ENCODE assay signal across 20 cellular contexts in genomic region chr14:65065719-65066118, GRCh38. TPM values are rescaled to one million over a fixed set of nuclear protein-coding genes. Genes with fewer than 3 reads are reported as not detected.
A peak's percentile ranks its signal among the peaks of the same experiment; 100 is the strongest.
DNase-seq lines count a peak whose midpoint lies in the region; FAIRE-seq and TF ChIP-seq lines count a peak whose summit lies in the region.
"Had no signal": no experiment of that assay in that cellular context is flagged by ENCODE, and none has a peak within 500 bp of the region (broad histone marks: within the 10 kb centered on the region; RNA-seq: fewer than 3 reads in every experiment).

No MANE protein-coding gene starts in this region.

- no peaks in the 10 kb centered on the region for H3K9me2 ChIP-seq in MM.1S (replicated peaks; ENCODE audit: insufficient read depth, low read length)

- H3K79me1 ChIP-seq in trophoblast cell (ENCODE audit: low read length): no peaks in the 10 kb centered on the region

- H3K4me2 ChIP-seq in trophoblast cell (ENCODE audit: low read length) (no peak overlapping the region), MM.1S (ENCODE audit: low read depth, low read length) (no peak overlapping the region)
- H3K4me2 ChIP-seq: GM23338 had no signal

- H3K4ac ChIP-seq in trophoblast cell (ENCODE audit: low read depth, low read length): no peak overlapping the region

- H3K23ac ChIP-seq in trophoblast cell (ENCODE audit: low read length): no peak overlapping the region

- H4K12ac ChIP-seq in trophoblast cell (ENCODE audit: low read depth, low read length): no peak overlapping the region

- H4K91ac ChIP-seq in trophoblast cell (ENCODE audit: low read depth, low read length): no peak overlapping the region

- no CpG with 5 or more reads among the region's 7 CpGs for WGBS in trophoblast cell (ENCODE audit: extremely low coverage, insufficient coverage, insufficient read length)
- WGBS in endodermal cell (ENCODE audit: insufficient coverage in 1 of 2, insufficient read length in 1 of 2), 2 experiments: 94 to 96% methylated on average over 4 to 7 of the region's 7 CpGs

- peaks cover 3% of the 10 kb centered on the region for H3F3A ChIP-seq in MM.1S (ENCODE audit: insufficient read depth, low read length)

- H3K27me3 Mint-ChIP-seq in endodermal cell (ENCODE audit: insufficient read depth): no peaks in the 10 kb centered on the region
- H3K27me3 Mint-ChIP-seq: CD4-positive, alpha-beta T cell had no signal

- no peaks in the 10 kb centered on the region for H3K4me1 Mint-ChIP-seq in endodermal cell
- H3K4me1 Mint-ChIP-seq: GM23338 had no signal

- H4K20me1 ChIP-seq in MM.1S (ENCODE audit: insufficient read depth, low read length): no peaks in the 10 kb centered on the region

- H3K9me3 ChIP-seq in trophoblast cell (ENCODE audit: insufficient read depth, low read depth, low read length) (peaks cover 6% of the 10 kb centered on the region), vagina (no peaks in the 10 kb centered on the region), MM.1S (replicated peaks; ENCODE audit: insufficient read depth, low read length) (no peaks in the 10 kb centered on the region), endodermal cell (ENCODE audit: control insufficient read depth, low read length) (peaks cover 4% of the 10 kb centered on the region)
- H3K9me3 ChIP-seq: Caco-2, MG63 had no signal

- DNase-seq in SIG-M5 treated with dmso at 0.1 percent for 504 hours (lab: John Stamatoyannopoulos, UW; ENCODE audit: unreplicated experiment): peak; percentile 46
- DNase-seq in SIG-M5 (lab: John Stamatoyannopoulos, UW): no peak
- peak; percentile 51 for DNase-seq in bronchial epithelial cell (ENCODE audit: low read depth)
- peak; percentile 85 to 90 for DNase-seq in trophoblast cell
- no peak for DNase-seq in vagina (ENCODE audit: extremely low spot score in 2 of 2)
- no peak for DNase-seq in MM.1S
- DNase-seq in endodermal cell: no peak
- DNase-seq in activated effector memory CD4-positive, alpha-beta T cell treated with anti-CD3 and anti-CD28 coated beads, Interleukin-2, amount 50 U/mL, for 16 hours: no peak
- DNase-seq: 8988T; Caco-2; CD4-positive, alpha-beta T cell; HCEC 1CT; Kasumi-1; MG63; NCI-H1092; NCI-H1436 treated with DMSO at 0.1 percent for 48 hours; NCI-H2029 treated with DMSO at 0.1 percent for 48 hours; NCI-H82 had no signal

- H3K14ac ChIP-seq in trophoblast cell (ENCODE audit: low read length): no peak overlapping the region

- intact Hi-C loops in vagina (cut with DNase I): no loop called here

- H4K8ac ChIP-seq in trophoblast cell (ENCODE audit: low read depth, low read length): no peak overlapping the region

- H3K27ac ChIP-seq in trophoblast cell (ENCODE audit: low read depth, low read length) (no peak overlapping the region), vagina (peak overlapping the region; percentile 27), MM.1S (ENCODE audit: low read length) (no peak overlapping the region), endodermal cell (ENCODE audit: low read depth, low read length) (no peak overlapping the region)

- H3K27me3 ChIP-seq in bronchial epithelial cell (ENCODE audit: control insufficient read depth, insufficient read depth, low read length): no peaks in the 10 kb centered on the region
- H3K27me3 ChIP-seq in trophoblast cell (ENCODE audit: insufficient read depth, low read length): no peaks in the 10 kb centered on the region
- no peaks in the 10 kb centered on the region for H3K27me3 ChIP-seq in vagina
- H3K27me3 ChIP-seq in MM.1S (replicated peaks; ENCODE audit: insufficient read depth, low read length): no peaks in the 10 kb centered on the region
- H3K27me3 ChIP-seq in endodermal cell (ENCODE audit: control insufficient read depth, insufficient read depth, low read length, poor library complexity, severe bottlenecking): no peaks in the 10 kb centered on the region
- H3K27me3 ChIP-seq: MG63 had no signal

- peaks cover 64% of the 10 kb centered on the region for H3K36me3 Mint-ChIP-seq in endodermal cell (ENCODE audit: low read depth)

- no peak overlapping the region for H3K9ac ChIP-seq in trophoblast cell (ENCODE audit: low read length)
- no peak overlapping the region for H3K9ac ChIP-seq in MM.1S (ENCODE audit: low read length)
- no peak overlapping the region for H3K9ac ChIP-seq in endodermal cell (ENCODE audit: extremely low read depth, low read length, poor library complexity, severe bottlenecking)

- no peaks in the 10 kb centered on the region for H3K79me2 ChIP-seq in trophoblast cell (ENCODE audit: control insufficient read depth, insufficient read depth, low read length, poor library complexity)
- H3K79me2 ChIP-seq in MM.1S (ENCODE audit: low read length): no peaks in the 10 kb centered on the region

- H2BK5ac ChIP-seq in trophoblast cell (ENCODE audit: low read depth, low read length, poor library complexity): no peak overlapping the region

- H2BK120ac ChIP-seq in trophoblast cell (ENCODE audit: insufficient read depth, low read length, poor library complexity): no peak overlapping the region

- no peak overlapping the region for H2AK5ac ChIP-seq in trophoblast cell (ENCODE audit: low read length)

- H3K36me3 ChIP-seq in bronchial epithelial cell (ENCODE audit: control insufficient read depth, insufficient read depth, low read length) (peaks cover 19% of the 10 kb centered on the region), trophoblast cell (ENCODE audit: control insufficient read depth in 1 of 2, insufficient read depth in 2 of 2, low read length in 2 of 2) (peaks cover 30 to 40% of the 10 kb centered on the region in 2 experiments), vagina (peaks cover 0 to 37% of the 10 kb centered on the region in 2 donors), MM.1S (replicated peaks; ENCODE audit: insufficient read depth, low read length) (no peaks in the 10 kb centered on the region), endodermal cell (ENCODE audit: control insufficient read depth, insufficient read depth, low read length) (peaks cover 42% of the 10 kb centered on the region)
- H3K36me3 ChIP-seq: MG63 had no signal

- no peak overlapping the region for H3K4me3 ChIP-seq in bronchial epithelial cell (ENCODE audit: low read depth, low read length)
- H3K4me3 ChIP-seq in trophoblast cell (ENCODE audit: low read depth, low read length): no peak overlapping the region
- no peak overlapping the region for H3K4me3 ChIP-seq in vagina
- no peak overlapping the region for H3K4me3 ChIP-seq in MM.1S (ENCODE audit: low read length)
- no peak overlapping the region for H3K4me3 ChIP-seq in endodermal cell (ENCODE audit: low read length)
- H3K4me3 ChIP-seq: GM12878, GM23338, MG63 had no signal

- H3K4me1 ChIP-seq in trophoblast cell (ENCODE audit: control insufficient read depth in 1 of 2, insufficient read depth in 2 of 2, low read length in 2 of 2) (peaks cover 6 to 9% of the 10 kb centered on the region in 2 experiments), vagina (peaks cover 29% of the 10 kb centered on the region), MM.1S (ENCODE audit: low read length) (peaks cover 4% of the 10 kb centered on the region; the same call in 1 of the 2 replicates), endodermal cell (ENCODE audit: control insufficient read depth, insufficient read depth, low read length) (no peaks in the 10 kb centered on the region)
- H3K4me1 ChIP-seq: Caco-2 had no signal

- no peak overlapping the region for H3K18ac ChIP-seq in trophoblast cell (ENCODE audit: low read length)

- H2AFZ ChIP-seq in trophoblast cell (ENCODE audit: insufficient read depth, low read length, poor library complexity) (no peak overlapping the region), MM.1S (ENCODE audit: low read length) (no peak overlapping the region)
- H2AFZ ChIP-seq: GM23338 had no signal

- peak; percentile 18 for FAIRE-seq in bronchial epithelial cell (lab: Jason Lieb, UNC)
- FAIRE-seq: GM12878 had no signal

- no peak overlapping the region for H3K27ac Mint-ChIP-seq in endodermal cell
- H3K27ac Mint-ChIP-seq: CD4-positive, alpha-beta T cell; GM23338 had no signal

- TF ChIP-seq CTCF in bronchial epithelial cell (IDR thresholded peaks at IDR 0.05; ENCODE audit: insufficient read depth, low read length, severe bottlenecking) (no peak), vagina (IDR thresholded peaks at IDR 0.05) (no peak), MM.1S (IDR thresholded peaks at IDR 0.05; ENCODE audit: low read length) (no peak), endodermal cell (conservative IDR thresholded peaks at IDR 0.05) (no peak)

- no peak for TF ChIP-seq POLR2A in vagina (IDR thresholded peaks at IDR 0.05)

- no peak overlapping the region for H2BK12ac ChIP-seq in trophoblast cell (ENCODE audit: low read length)

- H3K9me3 Mint-ChIP-seq in endodermal cell: no peaks in the 10 kb centered on the region
- H3K9me3 Mint-ChIP-seq: CD4-positive, alpha-beta T cell; GM23338 had no signal

- no peak overlapping the region for H3K4me3 Mint-ChIP-seq in endodermal cell
- H3K4me3 Mint-ChIP-seq: CD4-positive, alpha-beta T cell; GM23338 had no signal

RNA-seq across cellular contexts. Expression of gene MAX, which starts 36.6 kb away (rescaled TPM):
- total RNA-seq in bronchial epithelial cell (42.4 and 48.8 TPM in 2 replicates), vagina (71.7 TPM), endodermal cell (10 to 100 TPM; 44.3 to 49.0 TPM)
- polyA plus RNA-seq in trophoblast cell (2013): 56.8 and 61.8 TPM in 2 replicates
- 36.4 TPM for polyA plus RNA-seq in endodermal cell (2013, experiment 1 of 2)
- 30.5 TPM for polyA plus RNA-seq in endodermal cell (2013, experiment 2 of 2)

Comparison
In these comparisons a context has a peak if more than half of its experiments do, and no peak if none do; other contexts are left out.
1. DNase-seq: peak in SIG-M5 treated with dmso at 0.1 percent for 504 hours (single experiment), bronchial epithelial cell (single experiment) and trophoblast cell (2 of 2); none in SIG-M5 (single experiment), vagina (0 of 2), MM.1S (single experiment), endodermal cell (single experiment) and activated effector memory CD4-positive, alpha-beta T cell treated with anti-CD3 and anti-CD28 coated beads, Interleukin-2, amount 50 U/mL, for 16 hours (single experiment).